Comparison of ENCODE assay signal across 26 cellular contexts in genomic region chr12:102365365-102365764, GRCh38.
"Had no signal": no experiment of that assay in that cellular context is flagged by ENCODE, and none has a peak within 500 bp of the region (broad histone marks: within the 10 kb centered on the region; RNA-seq: fewer than 3 reads in every experiment).

No MANE protein-coding gene starts in this region.

- H3K9me3 ChIP-seq: suprapubic skin, testis, thoracic aorta, thyroid gland, tibial artery, transverse colon, upper lobe of left lung, upper lobe of right lung, uterus, vagina had no signal

- H3K36me3 ChIP-seq: stomach, suprapubic skin, thoracic aorta, thyroid gland, tibial artery, tibial nerve, transverse colon, upper lobe of left lung, upper lobe of right lung, uterus, vagina had no signal

- H3K4me1 ChIP-seq: stomach, suprapubic skin, testis, thyroid gland, tibial artery, tibial nerve, transverse colon, upper lobe of left lung, upper lobe of right lung, uterus, vagina had no signal

- H3K4me3 ChIP-seq: stomach, suprapubic skin, testis, thoracic aorta, thyroid gland, tibial artery, tibial nerve, transverse colon, upper lobe of left lung, upper lobe of right lung, uterus, vagina had no signal

- DNase-seq: stimulated activated CD4-positive, alpha-beta T cell treated with anti-CD3 and anti-CD28 coated beads, Interleukin-2, amount 100 ng/mL, for 48 hours; stimulated activated CD4-positive, alpha-beta T cell treated with anti-CD3 and anti-CD28 coated beads, Interleukin-4, amount 100 ng/mL, for 1 hour; stimulated activated CD4-positive, alpha-beta T cell treated with anti-CD3 and anti-CD28 coated beads, Interleukin-4, amount 100 ng/mL, for 24 hours; stimulated activated CD4-positive, alpha-beta T cell treated with anti-CD3 and anti-CD28 coated beads, Interleukin-4, amount 100 ng/mL, for 4 hours; stimulated activated CD8-positive, alpha-beta memory T cell treated with anti-CD3 and anti-CD28 coated beads, Interleukin-4, amount 100 ng/mL, for 48 hours; stimulated activated naive B cell treated with anti-CD40 and anti-IgM and Interleukin-4, amounts not matched to agents 10 μg/mL and 1 μg/mL and 100 μg/mL, for 72 hours; stimulated activated naive CD4-positive, alpha-beta T cell; stimulated activated naive CD4-positive, alpha-beta T cell treated with Interleukin-2 at 50 U/mL for 16 hours; stimulated activated naive CD8-positive, alpha-beta T cell treated with anti-CD3 and anti-CD28 coated beads, Interleukin-15, amount 100 ng/mL, for 72 hours; stimulated activated naive CD8-positive, alpha-beta T cell treated with anti-CD3 and anti-CD28 coated beads, Interleukin-15, Interleukin-2, amounts not matched to agents 100 U/mL and 50 U/mL, for 24 hours; stomach; substantia nigra; testis; thyroid gland; tibial artery; transverse colon; trophoblast cell; upper lobe of left lung; upper lobe of right lung; uterus had no signal

- H3K27me3 ChIP-seq: stomach, suprapubic skin, testis, thyroid gland, tibial artery, tibial nerve, transverse colon, upper lobe of left lung, upper lobe of right lung, uterus, vagina had no signal

- H3K27ac ChIP-seq: stomach, suprapubic skin, testis, thoracic aorta, thyroid gland, tibial artery, tibial nerve, transverse colon, upper lobe of left lung, upper lobe of right lung, uterus, vagina had no signal

- ATAC-seq: stimulated activated effector memory CD8-positive, alpha-beta T cell treated with anti-CD3 and anti-CD28 coated beads, Interleukin-12 subunit alpha, Interleukin-12 subunit beta, amount 100 ng/mL, for 72 hours; stimulated activated memory B cell treated with anti-CD40 and anti-IgM and Interleukin-4, amounts not matched to agents 10 μg/mL and 1 μg/mL and 100 μg/mL, for 72 hours; stimulated activated naive B cell treated with anti-CD40 and anti-IgM and Interleukin-4, amounts not matched to agents 10 μg/mL and 1 μg/mL and 100 μg/mL, for 72 hours; stimulated activated naive CD8-positive, alpha-beta T cell treated with anti-CD3 and anti-CD28 coated beads, Interleukin-15, amount 100 ng/mL, for 72 hours; stimulated activated naive CD8-positive, alpha-beta T cell treated with anti-CD3 and anti-CD28 coated beads, Interleukin-15, Interleukin-2, amounts not matched to agents 100 U/mL and 50 U/mL, for 24 hours; upper lobe of right lung had no signal
